In genomic region chr21:36087362-36088138, GRCh38 we compare ENCODE assay signal across 13 cellular contexts. TPM values are rescaled to one million over a fixed set of nuclear protein-coding genes. Genes with fewer than 3 reads are reported as not detected.
DNase-seq lines count a peak whose midpoint lies in the region; ATAC-seq, FAIRE-seq and TF ChIP-seq lines count a peak whose summit lies in the region.
"Had no signal": no experiment of that assay in that cellular context is flagged by ENCODE, and none has a peak within 500 bp of the region (broad histone marks: within the 10 kb centered on the region; RNA-seq: fewer than 3 reads in every experiment).

No MANE protein-coding gene starts in this region.

- no peak overlapping the region for H3K4me2 ChIP-seq in HepG2 (ENCODE audit: low read depth, low read length)
- H3K4me2 ChIP-seq: BLaER1 had no signal

- no peak for TF ChIP-seq POLR2A in HepG2 (IDR thresholded peaks at IDR 0.05; ENCODE audit: insufficient read depth in 1 of 2, low read depth in 2 of 2, low read length in 2 of 2)

- no peaks in the 10 kb centered on the region for H4K20me1 ChIP-seq in HepG2 (ENCODE audit: insufficient read depth, low read length)
- H4K20me1 ChIP-seq: BLaER1 had no signal

- no peak for FAIRE-seq in HepG2 (lab: Jason Lieb, UNC)
- FAIRE-seq: GM12891, islet of Langerhans had no signal

- DNase-seq in C1 segment of cervical spinal cord (lab: John Stamatoyannopoulos, UW), result peak in 13 of 14 donors; percentile 10 to 88 (median 81)
- DNase-seq in LHCN-M2 (ENCODE audit: low read depth), result peak; percentile 9
- DNase-seq in HepG2 (ENCODE audit: low spot score), result no peak
- DNase-seq in activated CD4-positive, CD25-positive, alpha-beta regulatory T cell (lab: John Stamatoyannopoulos, UW), result no peak
- DNase-seq in kidney tubule cell (ENCODE audit: low spot score), result no peak
- DNase-seq: effector memory CD4-positive, alpha-beta T cell had no signal

- no peak overlapping the region for H2AFZ ChIP-seq in HepG2 (ENCODE audit: low read length)

- H3K27ac ChIP-seq in HepG2 (ENCODE audit: extremely low read length, insufficient read depth, low read length), result no peak overlapping the region
- H3K27ac ChIP-seq: BLaER1 had no signal

- no peak overlapping the region for H3K4me3 ChIP-seq in HepG2 (replicated peaks in 1 of 3; ENCODE audit: insufficient read depth in 1 of 3, low read depth in 2 of 3, low read length in 3 of 3)
- H3K4me3 ChIP-seq: BLaER1 had no signal

- no peaks in the 10 kb centered on the region for H3K79me2 ChIP-seq in HepG2 (ENCODE audit: insufficient read depth, low read length)

- H3K27me3 ChIP-seq in HepG2 (ENCODE audit: control insufficient read depth in 1 of 2, insufficient read depth in 2 of 2, low read length in 2 of 2), result peaks cover 0 to 3% of the 10 kb centered on the region in 2 experiments; a peak in 2 of 5 replicates
- H3K27me3 ChIP-seq: BLaER1 had no signal

- H3K27me3 Mint-ChIP-seq in brain, result no peaks in the 10 kb centered on the region
- H3K27me3 Mint-ChIP-seq: activated T-helper 17 cell treated with anti-CD3 and anti-CD28 coated beads, Interleukin-2, amount 50 U/mL, for 72 hours had no signal

- TF ChIP-seq EP300 in HepG2 (IDR thresholded peaks at IDR 0.05; ENCODE audit: low read depth in 2 of 2, low read length in 2 of 2) (no peak), HepG2 (CRISPR knock-in tag; IDR thresholded peaks at IDR 0.05; ENCODE audit: borderline replicate concordance) (no peak)

- intact Hi-C loops in HepG2 (cut with micrococcal nuclease; ENCODE audit: unreplicated experiment), result no loop called here

- in situ Hi-C loops in HepG2 (cut with HindIII; ENCODE audit: extremely low pct_ligation_motif_present, low pct_unique_long_range_greater_than_20kb), result no loop called here

- H3K9ac ChIP-seq in HepG2 (ENCODE audit: insufficient read depth, low read depth, low read length), result no peak overlapping the region
- H3K9ac ChIP-seq: BLaER1 had no signal

- no peak overlapping the region for H3K4me3 Mint-ChIP-seq in brain
- H3K4me3 Mint-ChIP-seq: activated T-helper 17 cell treated with anti-CD3 and anti-CD28 coated beads, Interleukin-2, amount 50 U/mL, for 72 hours had no signal

- TF ChIP-seq CTCF in brain (conservative IDR thresholded peaks at IDR 0.05) (no peak), HepG2 (CRISPR knock-in tag; IDR thresholded peaks at IDR 0.05) (peak; percentile 15; the same call in 1 of the 2 replicates)

- WGBS in HepG2 (ENCODE audit: low lambda C conversion rate), result 11% methylated on average over 6 of the region's 6 CpGs

- peaks cover 10% of the 10 kb centered on the region for H3K4me1 Mint-ChIP-seq in brain
- H3K4me1 Mint-ChIP-seq: activated T-helper 17 cell treated with anti-CD3 and anti-CD28 coated beads, Interleukin-2, amount 50 U/mL, for 72 hours had no signal

- peak overlapping the region in 3 of 5 experiments; percentile 41 to 95 (median 86) for H3K27ac Mint-ChIP-seq in brain
- H3K27ac Mint-ChIP-seq: activated T-helper 17 cell treated with anti-CD3 and anti-CD28 coated beads, Interleukin-2, amount 50 U/mL, for 72 hours had no signal

- ATAC-seq in HepG2 (peak; percentile 70), GM19023 (IDR thresholded peaks at IDR 0.05; ENCODE audit: unreplicated experiment) (no peak), HG02588 (IDR thresholded peaks at IDR 0.05; ENCODE audit: unreplicated experiment) (no peak)
- ATAC-seq: activated T-helper 17 cell treated with anti-CD3 and anti-CD28 coated beads, Interleukin-2, amount 50 U/mL, for 72 hours had no signal

- H3K4me1 ChIP-seq in HepG2 (ENCODE audit: insufficient read depth, low read length), result no peaks in the 10 kb centered on the region
- H3K4me1 ChIP-seq: BLaER1 had no signal

- TF ChIP-seq RAD21 in HepG2 (CRISPR knock-in tag; IDR thresholded peaks at IDR 0.05), result no peak

- BruUV-seq in HepG2 (replicated peaks; lab: Mats Ljungman, UMichigan), result no TSS peak

- POLR2A ChIA-PET in HepG2 (lab: Yijun Ruan, JAX), result interaction anchor here (1.5 kb wide), 1 partner anchor 28 kb away, joined by 4 read pairs; the partner anchor contains the start of gene SETD4

- no peaks in the 10 kb centered on the region for H3K9me3 ChIP-seq in HepG2 (ENCODE audit: low read length)

- H3K36me3 Mint-ChIP-seq in brain, result no peaks in the 10 kb centered on the region

- H3K36me3 ChIP-seq in HepG2 (replicated peaks in 1 of 2; ENCODE audit: control insufficient read depth in 1 of 2, insufficient read depth in 2 of 2, low read length in 2 of 2), result no peaks in the 10 kb centered on the region
- H3K36me3 ChIP-seq: BLaER1 had no signal

- peaks cover 0 to 3% (median 0%) of the 10 kb centered on the region in 5 experiments for H3K9me3 Mint-ChIP-seq in brain
- H3K9me3 Mint-ChIP-seq: activated T-helper 17 cell treated with anti-CD3 and anti-CD28 coated beads, Interleukin-2, amount 50 U/mL, for 72 hours had no signal

- CTCF ChIA-PET in HepG2 (lab: Yijun Ruan, JAX; ENCODE audit: low intra/inter-chr PET ratio, low total read pairs), result no interaction called here

RNA-seq across cellular contexts. Expression of gene CBR1, which starts 17.7 kb away (rescaled TPM):
- total RNA-seq in LHCN-M2 (2014; rRNA removed) (124 and 234 TPM in 2 replicates), HepG2 (2016; rRNA removed; fragmentation: Illumina TruSeq; extraction: Trizol) (38.7 and 45.6 TPM in 2 replicates)
- 86.4 TPM for polyA plus RNA-seq in LHCN-M2 (2012)
- polyA plus RNA-seq in brain (ENCODE audit: insufficient read depth, low read depth, low replicate concordance) (190 TPM), HepG2 (2011; rRNA removed) (33.7 and 40.2 TPM in 2 replicates)
- total RNA-seq in HepG2 (2016; cell fraction: cytosol; rRNA removed; fragmentation: Illumina TruSeq; extraction: Trizol; ENCODE audit: low read depth), result 7.9 and 8.1 TPM in 2 replicates
- total RNA-seq in HepG2 (2016; cell fraction: insoluble cytoplasmic fraction; rRNA removed; fragmentation: Illumina TruSeq; extraction: Trizol), result 38.5 and 46.8 TPM in 2 replicates
- total RNA-seq in HepG2 (2016; cell fraction: membrane; rRNA removed; fragmentation: Illumina TruSeq; extraction: Trizol), result 14.5 and 17.4 TPM in 2 replicates
- 15.4 and 15.7 TPM in 2 replicates for total RNA-seq in HepG2 (2016; cell fraction: nucleus; rRNA removed; fragmentation: Illumina TruSeq; extraction: Trizol)
- 42.7 and 71.0 TPM in 2 replicates for polyA plus RNA-seq in HepG2 (2011; cell fraction: cytosol; rRNA removed)
- 26.4 and 32.1 TPM in 2 replicates for polyA plus RNA-seq in HepG2 (2011; cell fraction: nucleus; rRNA removed)
- polyA plus RNA-seq in HepG2 (2012), result 30.4 and 32.9 TPM in 2 replicates
- 7.7 and 9.2 TPM in 2 replicates for polyA plus RNA-seq in HepG2 (2016; cell fraction: cytosol; fragmentation: Illumina TruSeq; extraction: Trizol; ENCODE audit: low read depth)
- 51.8 and 57.6 TPM in 2 replicates for polyA plus RNA-seq in HepG2 (2016; cell fraction: insoluble cytoplasmic fraction; fragmentation: Illumina TruSeq; extraction: Trizol; ENCODE audit: low read depth)
- 11.5 and 12.6 TPM in 2 replicates for polyA plus RNA-seq in HepG2 (2016; cell fraction: membrane; fragmentation: Illumina TruSeq; extraction: Trizol; ENCODE audit: low read depth)
- 23.3 and 28.1 TPM in 2 replicates for polyA plus RNA-seq in HepG2 (2016; cell fraction: nucleus; fragmentation: Illumina TruSeq; extraction: Trizol; ENCODE audit: insufficient read depth, low read depth)
- polyA minus RNA-seq in HepG2 (2011; rRNA and poly(A)+ RNA removed; ENCODE audit: low replicate concordance), result 72.8 and 83.4 TPM in 2 replicates
- 23.7 and 30.8 TPM in 2 replicates for polyA minus RNA-seq in HepG2 (2011; cell fraction: cytosol; rRNA and poly(A)+ RNA removed)
- 4.5 and 7.2 TPM in 2 replicates for polyA minus RNA-seq in HepG2 (2011; cell fraction: nucleus; rRNA and poly(A)+ RNA removed)

RNA-seq across cellular contexts. Expression of gene SETD4, which starts 27.2 kb away (rescaled TPM):
- total RNA-seq in LHCN-M2 (2014; rRNA removed) (10.6 and 14.9 TPM in 2 replicates), HepG2 (2016; rRNA removed; fragmentation: Illumina TruSeq; extraction: Trizol) (11.9 and 14.4 TPM in 2 replicates)
- polyA plus RNA-seq in LHCN-M2 (2012), result 6.1 TPM
- polyA plus RNA-seq in brain (ENCODE audit: insufficient read depth, low read depth, low replicate concordance) (8.8 TPM), HepG2 (2011; rRNA removed) (7.1 and 8.4 TPM in 2 replicates)
- 2.4 and 3.7 TPM in 2 replicates for total RNA-seq in HepG2 (2016; cell fraction: cytosol; rRNA removed; fragmentation: Illumina TruSeq; extraction: Trizol; ENCODE audit: low read depth)
- total RNA-seq in HepG2 (2016; cell fraction: insoluble cytoplasmic fraction; rRNA removed; fragmentation: Illumina TruSeq; extraction: Trizol), result 12.5 and 15.3 TPM in 2 replicates
- total RNA-seq in HepG2 (2016; cell fraction: membrane; rRNA removed; fragmentation: Illumina TruSeq; extraction: Trizol), result 4.4 and 6.1 TPM in 2 replicates
- 26.3 and 27.5 TPM in 2 replicates for total RNA-seq in HepG2 (2016; cell fraction: nucleus; rRNA removed; fragmentation: Illumina TruSeq; extraction: Trizol)
- 4.4 and 5.1 TPM in 2 replicates for polyA plus RNA-seq in HepG2 (2011; cell fraction: cytosol; rRNA removed)
- polyA plus RNA-seq in HepG2 (2011; cell fraction: nucleus; rRNA removed), result 17.7 and 21.1 TPM in 2 replicates
- polyA plus RNA-seq in HepG2 (2012), result 6.2 and 8.6 TPM in 2 replicates
- 1.3 and 1.5 TPM in 2 replicates for polyA plus RNA-seq in HepG2 (2016; cell fraction: cytosol; fragmentation: Illumina TruSeq; extraction: Trizol; ENCODE audit: low read depth)
- polyA plus RNA-seq in HepG2 (2016; cell fraction: insoluble cytoplasmic fraction; fragmentation: Illumina TruSeq; extraction: Trizol; ENCODE audit: low read depth), result 10.0 and 10.5 TPM in 2 replicates
- polyA plus RNA-seq in HepG2 (2016; cell fraction: membrane; fragmentation: Illumina TruSeq; extraction: Trizol; ENCODE audit: low read depth), result 1.8 and 2.8 TPM in 2 replicates
- 37.4 and 44.2 TPM in 2 replicates for polyA plus RNA-seq in HepG2 (2016; cell fraction: nucleus; fragmentation: Illumina TruSeq; extraction: Trizol; ENCODE audit: insufficient read depth, low read depth)
- 12.9 and 17.6 TPM in 2 replicates for polyA minus RNA-seq in HepG2 (2011; rRNA and poly(A)+ RNA removed; ENCODE audit: low replicate concordance)
- 2.7 and 5.1 TPM in 2 replicates for polyA minus RNA-seq in HepG2 (2011; cell fraction: cytosol; rRNA and poly(A)+ RNA removed)
- 24.9 and 25.4 TPM in 2 replicates for polyA minus RNA-seq in HepG2 (2011; cell fraction: nucleus; rRNA and poly(A)+ RNA removed)

RNA-seq across cellular contexts. Expression of gene CBR3, which starts 47.3 kb away (rescaled TPM):
- total RNA-seq in LHCN-M2 (2014; rRNA removed) (9.4 and 16.5 TPM in 2 replicates), HepG2 (2016; rRNA removed; fragmentation: Illumina TruSeq; extraction: Trizol) (not detected in 2 replicates)
- 13.4 TPM for polyA plus RNA-seq in LHCN-M2 (2012)
- polyA plus RNA-seq in brain (ENCODE audit: insufficient read depth, low read depth, low replicate concordance) (9.6 TPM), HepG2 (2011; rRNA removed) (not detected in 2 replicates)
- total RNA-seq in HepG2 (2016; cell fraction: cytosol; rRNA removed; fragmentation: Illumina TruSeq; extraction: Trizol; ENCODE audit: low read depth), result not detected in 2 replicates
- not detected in 2 replicates for total RNA-seq in HepG2 (2016; cell fraction: insoluble cytoplasmic fraction; rRNA removed; fragmentation: Illumina TruSeq; extraction: Trizol)
- not detected in 2 replicates for total RNA-seq in HepG2 (2016; cell fraction: membrane; rRNA removed; fragmentation: Illumina TruSeq; extraction: Trizol)
- not detected in 2 replicates for total RNA-seq in HepG2 (2016; cell fraction: nucleus; rRNA removed; fragmentation: Illumina TruSeq; extraction: Trizol)
- polyA plus RNA-seq in HepG2 (2011; cell fraction: cytosol; rRNA removed), result not detected in 2 replicates
- 0.14 TPM in 1 of 2 replicates, not detected in the other for polyA plus RNA-seq in HepG2 (2011; cell fraction: nucleus; rRNA removed)
- polyA plus RNA-seq in HepG2 (2012), result not detected in 2 replicates
- not detected in 2 replicates for polyA plus RNA-seq in HepG2 (2016; cell fraction: cytosol; fragmentation: Illumina TruSeq; extraction: Trizol; ENCODE audit: low read depth)
- not detected in 2 replicates for polyA plus RNA-seq in HepG2 (2016; cell fraction: insoluble cytoplasmic fraction; fragmentation: Illumina TruSeq; extraction: Trizol; ENCODE audit: low read depth)
- not detected in 2 replicates for polyA plus RNA-seq in HepG2 (2016; cell fraction: membrane; fragmentation: Illumina TruSeq; extraction: Trizol; ENCODE audit: low read depth)
- polyA plus RNA-seq in HepG2 (2016; cell fraction: nucleus; fragmentation: Illumina TruSeq; extraction: Trizol; ENCODE audit: insufficient read depth, low read depth), result not detected in 2 replicates
- 2.9 TPM in 1 of 2 replicates, not detected in the other for polyA minus RNA-seq in HepG2 (2011; rRNA and poly(A)+ RNA removed; ENCODE audit: low replicate concordance)
- polyA minus RNA-seq in HepG2 (2011; cell fraction: cytosol; rRNA and poly(A)+ RNA removed), result not detected in 2 replicates
- not detected in 2 replicates for polyA minus RNA-seq in HepG2 (2011; cell fraction: nucleus; rRNA and poly(A)+ RNA removed)

Comparison
In these comparisons a context has a peak if more than half of its experiments do, and no peak if none do; other contexts are left out.
1. DNase-seq: peak in C1 segment of cervical spinal cord (13 of 14) and LHCN-M2 (single experiment); none in HepG2 (single experiment), activated CD4-positive, CD25-positive, alpha-beta regulatory T cell (0 of 4) and kidney tubule cell (single experiment).
2. RNA of gene CBR3, which starts 47.3 kb away (total RNA-seq): 9.4 to 16.5 TPM in LHCN-M2; not detected in HepG2; every median in the first group is over 10 times any median in the second.